In the genomic region with DNA sequence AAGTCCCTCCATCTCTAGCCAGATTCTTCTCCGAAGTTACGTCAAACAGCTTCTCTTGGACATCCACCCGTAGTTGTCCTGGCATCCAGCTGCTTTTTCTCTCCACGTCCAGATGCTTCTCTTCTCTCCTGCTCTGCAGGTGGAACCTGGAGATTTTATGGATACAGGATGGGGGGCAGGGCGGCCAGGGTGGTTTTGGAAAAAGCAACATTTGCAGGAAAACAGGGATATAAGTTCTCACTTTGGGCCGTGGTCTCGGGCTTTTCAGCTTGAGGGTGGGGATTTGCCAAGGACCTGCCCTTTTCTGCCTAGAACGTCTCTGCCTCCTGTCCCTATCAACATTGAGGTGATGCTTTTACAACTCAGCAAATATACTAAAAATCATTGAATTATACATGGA, we compare ENCODE assay signal across 18 cellular contexts.
A peak's percentile ranks its signal among the peaks of the same experiment; 100 is the strongest.
DNase-seq lines count a peak whose midpoint lies in the region; ATAC-seq, FAIRE-seq and TF ChIP-seq lines count a peak whose summit lies in the region.
"Had no signal": no experiment of that assay in that cellular context is flagged by ENCODE, and none has a peak within 500 bp of the region (broad histone marks: within the 10 kb centered on the region; RNA-seq: fewer than 3 reads in every experiment).

No MANE protein-coding gene starts in this region.

- H3K9me3 ChIP-seq in A549 (no peaks in the 10 kb centered on the region), HepG2 (ENCODE audit: low read length) (no peaks in the 10 kb centered on the region)
- H3K9me3 ChIP-seq: SJSA1 had no signal

- FAIRE-seq in A549 (lab: Jason Lieb, UNC) = no peak
- FAIRE-seq in HepG2 (lab: Jason Lieb, UNC) = no peak
- FAIRE-seq: G401.6 had no signal

- no peak for DNase-seq in A549 (ENCODE audit: low read depth in 1 of 2, low spot score in 1 of 2)
- peak; percentile 64 for DNase-seq in NCI-H146 treated with DMSO at 0.1 percent for 48 hours (lab: John Stamatoyannopoulos, UW; ENCODE audit: unreplicated experiment)
- peak; percentile 5 for DNase-seq in medulla oblongata (ENCODE audit: extremely low spot score)
- DNase-seq in HepG2 (ENCODE audit: low spot score) = no peak
- no peak for DNase-seq in dermis blood vessel endothelial cell
- DNase-seq: DND-41, GOT3, MV-4-11, NCI-H187 treated with DMSO at 0.1 percent for 48 hours, NCI-H2227 treated with DMSO at 0.1 percent for 48 hours, NCI-H510A treated with DMSO at 0.1 percent for 48 hours had no signal

- H2AFZ ChIP-seq in HepG2 (ENCODE audit: low read length) = no peak overlapping the region

- TF ChIP-seq CTCF in A549 (IDR thresholded peaks at IDR 0.05) (no peak), HepG2 (CRISPR knock-in tag; IDR thresholded peaks at IDR 0.05) (no peak)

- H3K27ac ChIP-seq in A549 (no peak overlapping the region), cingulate gyrus (ENCODE audit: low read depth, low read length) (peak overlapping the region; percentile 70), HepG2 (ENCODE audit: extremely low read length, insufficient read depth, low read length) (no peak overlapping the region)
- H3K27ac ChIP-seq: 22Rv1, KMS-11, SJSA1 had no signal

- no TSS peak for BruUV-seq in HepG2 (replicated peaks; lab: Mats Ljungman, UMichigan)

- intact Hi-C loops in HepG2 (cut with micrococcal nuclease; ENCODE audit: unreplicated experiment) = no loop called here

- ATAC-seq in A549 (no peak), HG03442 (IDR thresholded peaks at IDR 0.05; ENCODE audit: unreplicated experiment) (no peak), HepG2 (no peak), GM19397 (IDR thresholded peaks at IDR 0.05; ENCODE audit: unreplicated experiment) (no peak)

- H3K4me2 ChIP-seq in A549 (peak overlapping the region; percentile 49; the same call in 2 of the 3 replicates), HepG2 (ENCODE audit: low read depth, low read length) (no peak overlapping the region)
- H3K4me2 ChIP-seq: KMS-11 had no signal

- TF ChIP-seq POLR2A in A549 (IDR thresholded peaks at IDR 0.05; ENCODE audit: low read length) (no peak), HepG2 (IDR thresholded peaks at IDR 0.05; ENCODE audit: insufficient read depth in 1 of 2, low read depth in 2 of 2, low read length in 2 of 2) (no peak)

- WGBS in A549 (ENCODE audit: missing lambda C conversion rate) = 6% methylated on average over 8 of the region's 8 CpGs
- WGBS in HepG2 (ENCODE audit: low lambda C conversion rate) = 0% methylated on average over 8 of the region's 8 CpGs

- no peak overlapping the region for H3K4me3 ChIP-seq in A549
- no peak overlapping the region for H3K4me3 ChIP-seq in HepG2 (replicated peaks in 1 of 3; ENCODE audit: insufficient read depth in 1 of 3, low read depth in 2 of 3, low read length in 3 of 3)
- H3K4me3 ChIP-seq: SJSA1 had no signal

- H3K79me2 ChIP-seq in HepG2 (ENCODE audit: insufficient read depth, low read length) = no peaks in the 10 kb centered on the region

- H3K9ac ChIP-seq in HepG2 (ENCODE audit: insufficient read depth, low read depth, low read length) = no peak overlapping the region
- H3K9ac ChIP-seq: KMS-11 had no signal

- TF ChIP-seq RAD21 in A549 (conservative IDR thresholded peaks at IDR 0.05 in 1 of 2, IDR thresholded peaks at IDR 0.05 in 1 of 2) = no peak
- no peak for TF ChIP-seq RAD21 in HepG2 (CRISPR knock-in tag; IDR thresholded peaks at IDR 0.05)

- POLR2A ChIA-PET in A549 (lab: Yijun Ruan, JAX) = no interaction called here
- POLR2A ChIA-PET in HepG2 (lab: Yijun Ruan, JAX) = no interaction called here

- no peaks in the 10 kb centered on the region for H3K36me3 ChIP-seq in HepG2 (replicated peaks in 1 of 2; ENCODE audit: control insufficient read depth in 1 of 2, insufficient read depth in 2 of 2, low read length in 2 of 2)
- H3K36me3 ChIP-seq: SJSA1 had no signal

- H4K20me1 ChIP-seq in HepG2 (ENCODE audit: insufficient read depth, low read length) = no peaks in the 10 kb centered on the region

- CTCF ChIA-PET in A549 (lab: Yijun Ruan, JAX) (no interaction called here), HepG2 (lab: Yijun Ruan, JAX; ENCODE audit: low intra/inter-chr PET ratio, low total read pairs) (no interaction called here)

- in situ Hi-C loops in HepG2 (cut with HindIII; ENCODE audit: extremely low pct_ligation_motif_present, low pct_unique_long_range_greater_than_20kb) = no loop called here

- H3K4me1 ChIP-seq in A549 = no peaks in the 10 kb centered on the region
- no peaks in the 10 kb centered on the region for H3K4me1 ChIP-seq in HepG2 (ENCODE audit: insufficient read depth, low read length)
- H3K4me1 ChIP-seq: SJSA1 had no signal

- H3K27me3 ChIP-seq in HepG2 (ENCODE audit: control insufficient read depth in 1 of 2, insufficient read depth in 2 of 2, low read length in 2 of 2) = no peaks in the 10 kb centered on the region
- H3K27me3 ChIP-seq: SJSA1 had no signal

- TF ChIP-seq EP300 in A549 (IDR thresholded peaks at IDR 0.05) = no peak
- TF ChIP-seq EP300 in HepG2 (IDR thresholded peaks at IDR 0.05; ENCODE audit: low read depth in 2 of 2, low read length in 2 of 2) = no peak
- no peak for TF ChIP-seq EP300 in HepG2 (CRISPR knock-in tag; IDR thresholded peaks at IDR 0.05; ENCODE audit: borderline replicate concordance)

TF ChIP-seq in A549, 52 proteins besides CTCF, POLR2A, EP300 and RAD21 (continues in another document):
- TF ChIP-seq FOSB (CRISPR knock-in tag; IDR thresholded peaks at IDR 0.05) = no peak
- TF ChIP-seq, protein P1, sequence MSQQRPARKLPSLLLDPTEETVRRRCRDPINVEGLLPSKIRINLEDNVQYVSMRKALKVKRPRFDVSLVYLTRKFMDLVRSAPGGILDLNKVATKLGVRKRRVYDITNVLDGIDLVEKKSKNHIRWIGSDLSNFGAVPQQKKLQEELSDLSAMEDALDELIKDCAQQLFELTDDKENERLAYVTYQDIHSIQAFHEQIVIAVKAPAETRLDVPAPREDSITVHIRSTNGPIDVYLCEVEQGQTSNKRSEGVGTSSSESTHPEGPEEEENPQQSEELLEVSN (IDR thresholded peaks at IDR 0.05; ENCODE audit: borderline replicate concordance, low read depth) = no peak
- no peak for TF ChIP-seq NR3C1 (IDR thresholded peaks at IDR 0.05)
- TF ChIP-seq, protein P2, sequence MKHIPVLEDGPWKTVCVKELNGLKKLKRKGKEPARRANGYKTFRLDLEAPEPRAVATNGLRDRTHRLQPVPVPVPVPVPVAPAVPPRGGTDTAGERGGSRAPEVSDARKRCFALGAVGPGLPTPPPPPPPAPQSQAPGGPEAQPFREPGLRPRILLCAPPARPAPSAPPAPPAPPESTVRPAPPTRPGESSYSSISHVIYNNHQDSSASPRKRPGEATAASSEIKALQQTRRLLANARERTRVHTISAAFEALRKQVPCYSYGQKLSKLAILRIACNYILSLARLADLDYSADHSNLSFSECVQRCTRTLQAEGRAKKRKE (CRISPR knock-in tag; IDR thresholded peaks at IDR 0.05; ENCODE audit: low read depth) = no peak
- TF ChIP-seq GATA3 (IDR thresholded peaks at IDR 0.05; ENCODE audit: borderline replicate concordance) = no peak
- no peak for TF ChIP-seq MYC (IDR thresholded peaks at IDR 0.05; ENCODE audit: borderline replicate concordance, low read length)
- TF ChIP-seq, protein P3, sequence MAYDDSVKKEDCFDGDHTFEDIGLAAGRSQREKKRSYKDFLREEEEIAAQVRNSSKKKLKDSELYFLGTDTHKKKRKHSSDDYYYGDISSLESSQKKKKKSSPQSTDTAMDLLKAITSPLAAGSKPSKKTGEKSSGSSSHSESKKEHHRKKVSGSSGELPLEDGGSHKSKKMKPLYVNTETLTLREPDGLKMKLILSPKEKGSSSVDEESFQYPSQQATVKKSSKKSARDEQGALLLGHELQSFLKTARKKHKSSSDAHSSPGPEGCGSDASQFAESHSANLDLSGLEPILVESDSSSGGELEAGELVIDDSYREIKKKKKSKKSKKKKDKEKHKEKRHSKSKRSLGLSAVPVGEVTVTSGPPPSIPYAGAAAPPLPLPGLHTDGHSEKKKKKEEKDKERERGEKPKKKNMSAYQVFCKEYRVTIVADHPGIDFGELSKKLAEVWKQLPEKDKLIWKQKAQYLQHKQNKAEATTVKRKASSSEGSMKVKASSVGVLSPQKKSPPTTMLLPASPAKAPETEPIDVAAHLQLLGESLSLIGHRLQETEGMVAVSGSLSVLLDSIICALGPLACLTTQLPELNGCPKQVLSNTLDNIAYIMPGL (CRISPR knock-in tag; IDR thresholded peaks at IDR 0.05; ENCODE audit: borderline replicate concordance) = no peak

TF ChIP-seq in HepG2, 621 proteins besides CTCF, POLR2A, EP300 and RAD21:
- TF ChIP-seq, protein P4, sequence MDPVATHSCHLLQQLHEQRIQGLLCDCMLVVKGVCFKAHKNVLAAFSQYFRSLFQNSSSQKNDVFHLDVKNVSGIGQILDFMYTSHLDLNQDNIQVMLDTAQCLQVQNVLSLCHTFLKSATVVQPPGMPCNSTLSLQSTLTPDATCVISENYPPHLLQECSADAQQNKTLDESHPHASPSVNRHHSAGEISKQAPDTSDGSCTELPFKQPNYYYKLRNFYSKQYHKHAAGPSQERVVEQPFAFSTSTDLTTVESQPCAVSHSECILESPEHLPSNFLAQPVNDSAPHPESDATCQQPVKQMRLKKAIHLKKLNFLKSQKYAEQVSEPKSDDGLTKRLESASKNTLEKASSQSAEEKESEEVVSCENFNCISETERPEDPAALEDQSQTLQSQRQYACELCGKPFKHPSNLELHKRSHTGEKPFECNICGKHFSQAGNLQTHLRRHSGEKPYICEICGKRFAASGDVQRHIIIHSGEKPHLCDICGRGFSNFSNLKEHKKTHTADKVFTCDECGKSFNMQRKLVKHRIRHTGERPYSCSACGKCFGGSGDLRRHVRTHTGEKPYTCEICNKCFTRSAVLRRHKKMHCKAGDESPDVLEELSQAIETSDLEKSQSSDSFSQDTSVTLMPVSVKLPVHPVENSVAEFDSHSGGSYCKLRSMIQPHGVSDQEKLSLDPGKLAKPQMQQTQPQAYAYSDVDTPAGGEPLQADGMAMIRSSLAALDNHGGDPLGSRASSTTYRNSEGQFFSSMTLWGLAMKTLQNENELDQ (CRISPR knock-in tag; IDR thresholded peaks at IDR 0.05; ENCODE audit: borderline replicate concordance) = no peak
- TF ChIP-seq ZNF761 (CRISPR knock-in tag; conservative IDR thresholded peaks at IDR 0.05) (no peak), ZBTB3 (CRISPR knock-in tag; IDR thresholded peaks at IDR 0.05; ENCODE audit: borderline replicate concordance, low read depth) (no peak), AHR (CRISPR knock-in tag; IDR thresholded peaks at IDR 0.05) (no peak)

Comparison
In these comparisons a context has a peak if more than half of its experiments do, and no peak if none do; other contexts are left out.
1. DNase-seq: peak in NCI-H146 treated with DMSO at 0.1 percent for 48 hours (single experiment) and medulla oblongata (single experiment); none in A549 (0 of 2), HepG2 (single experiment) and dermis blood vessel endothelial cell (single experiment).